15 cellular contexts compared by ENCODE assay signal in the genomic region with DNA sequence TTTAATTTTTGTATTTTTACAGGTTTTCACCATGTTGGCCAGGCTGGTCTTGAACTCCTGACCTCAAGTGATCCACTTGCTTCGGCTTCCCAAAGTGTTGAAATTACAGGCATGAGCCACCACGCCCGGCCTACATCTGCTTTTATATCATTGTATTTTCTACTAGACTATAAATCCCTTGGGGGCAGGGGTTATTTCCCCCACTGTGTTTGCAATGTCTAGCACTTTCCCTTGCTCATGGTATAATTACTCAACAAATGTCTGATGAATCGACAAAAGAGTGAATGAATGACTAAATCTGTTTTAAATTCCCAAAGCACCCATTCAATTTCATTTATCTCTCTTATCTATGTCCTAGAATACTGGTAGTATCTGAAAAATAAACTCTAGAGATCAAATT.
DNase-seq lines count a peak whose midpoint lies in the region; FAIRE-seq and TF ChIP-seq lines count a peak whose summit lies in the region.
"Had no signal": no experiment of that assay in that cellular context is flagged by ENCODE, and none has a peak within 500 bp of the region (broad histone marks: within the 10 kb centered on the region; RNA-seq: fewer than 3 reads in every experiment).

No MANE protein-coding gene starts in this region.

- H3K27ac ChIP-seq in 22Rv1, result peak overlapping the region; percentile 28; the same call in 1 of the 2 replicates
- no peak overlapping the region for H3K27ac ChIP-seq in A673 (ENCODE audit: low read depth, low read length, poor library complexity, severe bottlenecking)
- peak overlapping the region; percentile 54 for H3K27ac ChIP-seq in VCaP
- H3K27ac ChIP-seq in mesendoderm (ENCODE audit: low read depth, low read length), result no peak overlapping the region
- H3K27ac ChIP-seq: A549, BLaER1 had no signal

- H3K4me2 ChIP-seq in mesendoderm (ENCODE audit: low read length), result no peak overlapping the region
- H3K4me2 ChIP-seq: A549, BLaER1 had no signal

- POLR2A ChIA-PET in A673 (lab: Charles Lee; ENCODE audit: low non-redundant PET), result no interaction called here

- no peaks in the 10 kb centered on the region for H3K36me3 ChIP-seq in A673 (ENCODE audit: insufficient read depth, low read length, poor library complexity, severe bottlenecking)
- no peaks in the 10 kb centered on the region for H3K36me3 ChIP-seq in mesendoderm (ENCODE audit: control insufficient read depth, insufficient read depth, low read length)
- H3K36me3 ChIP-seq: BLaER1 had no signal

- no peak overlapping the region for H2AK5ac ChIP-seq in mesendoderm (ENCODE audit: low read length)

- no peak overlapping the region for H3K9ac ChIP-seq in mesendoderm (ENCODE audit: low read length)
- H3K9ac ChIP-seq: BLaER1 had no signal

- FAIRE-seq in RCC 7860 (lab: Jason Lieb, UNC), result no peak
- FAIRE-seq: A549, GM12878, HTR-8/SVneo had no signal

- H4K8ac ChIP-seq in mesendoderm (ENCODE audit: low read depth, low read length), result no peak overlapping the region

- no peak for TF ChIP-seq CTCF in 22Rv1 (IDR thresholded peaks at IDR 0.05)
- TF ChIP-seq CTCF in A673 (conservative IDR thresholded peaks at IDR 0.05; ENCODE audit: low read depth, low read length), result no peak
- TF ChIP-seq CTCF in VCaP (conservative IDR thresholded peaks at IDR 0.05), result no peak

- H3K4me3 ChIP-seq in A673 (ENCODE audit: low read depth, low read length, poor library complexity, severe bottlenecking), result no peak overlapping the region
- no peak overlapping the region for H3K4me3 ChIP-seq in mesendoderm (ENCODE audit: low read length)
- H3K4me3 ChIP-seq: A549, BLaER1, GM12878 had no signal

- H3K27me3 ChIP-seq in A673 (replicated peaks; ENCODE audit: insufficient read depth, low read depth, low read length, poor library complexity) (no peaks in the 10 kb centered on the region), mesendoderm (ENCODE audit: insufficient read depth, low read length, poor library complexity) (no peaks in the 10 kb centered on the region)
- H3K27me3 ChIP-seq: BLaER1 had no signal

- no peaks in the 10 kb centered on the region for H3K4me1 ChIP-seq in A673 (ENCODE audit: insufficient read depth, low read length, poor library complexity, severe bottlenecking)
- no peaks in the 10 kb centered on the region for H3K4me1 ChIP-seq in mesendoderm (ENCODE audit: control insufficient read depth, low read depth, low read length)
- H3K4me1 ChIP-seq: A549, BLaER1 had no signal

- intact Hi-C loops in A673 (cut with micrococcal nuclease; ENCODE audit: unreplicated experiment), result no loop called here

- H3K9me3 ChIP-seq in A673 (ENCODE audit: low read depth, low read length, poor library complexity, severe bottlenecking), result no peaks in the 10 kb centered on the region
- H3K9me3 ChIP-seq: A549, BLaER1 had no signal

- no peaks in the 10 kb centered on the region for H3K79me2 ChIP-seq in mesendoderm (ENCODE audit: control insufficient read depth, insufficient read depth, low read length)

- no peak overlapping the region for H3K18ac ChIP-seq in mesendoderm (ENCODE audit: low read length)

- no peak overlapping the region for H3K23ac ChIP-seq in mesendoderm (ENCODE audit: low read length)

- no TSS peak for BruUV-seq in A673 (replicated peaks; lab: Mats Ljungman, UMichigan)

- H2BK5ac ChIP-seq in mesendoderm (ENCODE audit: low read length), result no peak overlapping the region

- DNase-seq in A673 (ENCODE audit: low spot score), result peak; percentile 21
- no peak for DNase-seq in mesendoderm
- DNase-seq in mesenteric fat pad (ENCODE audit: low spot score), result no peak
- DNase-seq in RCC 7860 (ENCODE audit: low spot score), result no peak
- DNase-seq in H4 (ENCODE audit: low spot score), result no peak
- DNase-seq: CD4-positive, alpha-beta memory T cell; DMS79 treated with DMSO at 0.1 percent for 48 hours; GOT3; H9 had no signal

- peak overlapping the region; percentile 21 for H2BK120ac ChIP-seq in mesendoderm (ENCODE audit: low read depth, low read length)

- H3K79me1 ChIP-seq in mesendoderm (ENCODE audit: low read length), result no peaks in the 10 kb centered on the region

- CTCF ChIA-PET in A673 (lab: Charles Lee), result no interaction called here

- H2BK15ac ChIP-seq in mesendoderm (replicated peaks; ENCODE audit: low read depth), result no peak overlapping the region

- no peak overlapping the region for H3K4ac ChIP-seq in mesendoderm (ENCODE audit: low read depth, low read length)

- no peak overlapping the region for H4K5ac ChIP-seq in mesendoderm (ENCODE audit: low read length)

- WGBS in mesendoderm (ENCODE audit: extremely low coverage, insufficient coverage, low lambda C conversion rate), result no CpG with 5 or more reads among the region's 4 CpGs

- H3K56ac ChIP-seq in mesendoderm (ENCODE audit: low read length), result no peak overlapping the region

Comparison
In these comparisons a context has a peak if more than half of its experiments do, and no peak if none do; other contexts are left out.
1. H3K27ac ChIP-seq: peak in 22Rv1 (single experiment) and VCaP (single experiment); none in A673 (single experiment) and mesendoderm (single experiment).